Comparison of ENCODE assay signal across 6 cellular contexts in genomic region chr1:145886390-145886789, GRCh38. TPM values are rescaled to one million over a fixed set of nuclear protein-coding genes. Genes with fewer than 3 reads are reported as not detected.
DNase-seq lines count a peak whose midpoint lies in the region; ATAC-seq, FAIRE-seq and TF ChIP-seq lines count a peak whose summit lies in the region.

No MANE protein-coding gene starts in this region.

- H3K9me1 ChIP-seq in keratinocyte (ENCODE audit: control insufficient read depth, extremely low read depth, insufficient read depth, low read length), result no peaks in the 10 kb centered on the region

- H3K9ac ChIP-seq in SU-DHL-6 (ENCODE audit: low read length), result peak overlapping the region; percentile 24; the same call in 1 of the 2 replicates
- no peak overlapping the region for H3K9ac ChIP-seq in keratinocyte (ENCODE audit: control insufficient read depth, extremely low read depth, insufficient read depth, low read length)

- H3F3A ChIP-seq in SU-DHL-6 (ENCODE audit: insufficient read depth), result no peaks in the 10 kb centered on the region

- H3K4me2 ChIP-seq in A549, result peak overlapping the region; percentile 99
- H3K4me2 ChIP-seq in SU-DHL-6 (ENCODE audit: low read depth, low read length, poor library complexity, severe bottlenecking), result peak overlapping the region; percentile 77
- H3K4me2 ChIP-seq in keratinocyte (ENCODE audit: control insufficient read depth, extremely low read depth, insufficient read depth, low read depth, low read length), result peak overlapping the region; percentile 54

- no peak for FAIRE-seq in A549 (lab: Jason Lieb, UNC)
- no peak for FAIRE-seq in keratinocyte (lab: Jason Lieb, UNC)

- no peaks in the 10 kb centered on the region for H3K9me2 ChIP-seq in SU-DHL-6 (replicated peaks; ENCODE audit: insufficient read depth, low read length)

- peak overlapping the region in 1 of 2 experiments; percentile 26; a peak in 2 of 6 replicates for H3K27ac ChIP-seq in A549
- H3K27ac ChIP-seq in SU-DHL-6 (ENCODE audit: low read depth, low read length), result no peak overlapping the region
- no peak overlapping the region for H3K27ac ChIP-seq in keratinocyte (ENCODE audit: control insufficient read depth, insufficient read depth, low read length)

- CTCF ChIA-PET in A549 (lab: Yijun Ruan, JAX), result interaction anchor here (0.6 to 11.2 kb wide), 5 partner anchors 23 to 82 kb away, joined by 4 to 429 read pairs (median 4); partner anchors contain the start of genes ITGA10 and NUDT17

- H3K9me3 ChIP-seq in A549, result no peaks in the 10 kb centered on the region
- H3K9me3 ChIP-seq in SU-DHL-6 (ENCODE audit: insufficient read depth, low read length), result no peaks in the 10 kb centered on the region
- no peaks in the 10 kb centered on the region for H3K9me3 ChIP-seq in keratinocyte (ENCODE audit: control insufficient read depth, low read depth, low read length)

- H3K4me3 ChIP-seq in A549 (peak overlapping the region; percentile 60), SU-DHL-6 (ENCODE audit: insufficient read depth, low read length, poor library complexity, severe bottlenecking) (peak overlapping the region; percentile 83), keratinocyte (ENCODE audit: control insufficient read depth in 2 of 3, extremely low read depth in 1 of 3, insufficient read depth in 2 of 3, low read depth in 1 of 3, low read length in 3 of 3) (peak overlapping the region; percentile 19 to 76 (median 50))

- H4K20me1 ChIP-seq in SU-DHL-6 (ENCODE audit: low read depth, low read length) (no peaks in the 10 kb centered on the region), keratinocyte (ENCODE audit: control insufficient read depth, extremely low read depth, insufficient read depth, low read length) (no peaks in the 10 kb centered on the region)

- DNase-seq in A549 (ENCODE audit: low read depth in 1 of 2, low spot score in 1 of 2) (no peak), keratinocyte (ENCODE audit: low read depth, low spot score) (no peak), foreskin melanocyte (no peak), superior temporal gyrus (ENCODE audit: extremely low spot score) (no peak)

- no peak for TF ChIP-seq RAD21 in A549 (conservative IDR thresholded peaks at IDR 0.05 in 1 of 2, IDR thresholded peaks at IDR 0.05 in 1 of 2)

- H3K27me3 ChIP-seq in SU-DHL-6 (ENCODE audit: low read length), result no peaks in the 10 kb centered on the region
- no peaks in the 10 kb centered on the region for H3K27me3 ChIP-seq in keratinocyte (ENCODE audit: control insufficient read depth, extremely low read depth, insufficient read depth, low read length)

- POLR2A ChIA-PET in A549 (lab: Yijun Ruan, JAX), result interaction anchor here (1.2 kb wide), 1 partner anchor 40 kb away, joined by 8 read pairs; the partner anchor contains the start of gene NUDT17

- no peak for TF ChIP-seq POLR2A in A549 (IDR thresholded peaks at IDR 0.05; ENCODE audit: low read length)

- 0 out of 6 replicates have a peak, but pooled peaks have one; percentile 2 for ATAC-seq in A549
- ATAC-seq in GM18519 (IDR thresholded peaks at IDR 0.05; ENCODE audit: low FRiP score, unreplicated experiment), result no peak

- dilution Hi-C loops in keratinocyte (cut with MboI; ENCODE audit: extremely low pct_ligation_motif_present, low sequenced_read_pairs), result no loop called here

- no peaks in the 10 kb centered on the region for H3K79me2 ChIP-seq in SU-DHL-6 (ENCODE audit: insufficient read depth, low read length)
- no peaks in the 10 kb centered on the region for H3K79me2 ChIP-seq in keratinocyte (ENCODE audit: control insufficient read depth, insufficient read depth, low read length)

- H3K36me3 ChIP-seq in SU-DHL-6 (ENCODE audit: low read length) (no peaks in the 10 kb centered on the region), keratinocyte (ENCODE audit: control insufficient read depth in 2 of 2, extremely low read depth in 1 of 2, insufficient read depth in 2 of 2, low read length in 2 of 2) (no peaks in the 10 kb centered on the region)

- TF ChIP-seq EP300 in A549 (IDR thresholded peaks at IDR 0.05), result no peak

- peaks cover 28% of the 10 kb centered on the region for H3K4me1 ChIP-seq in A549
- peaks cover 16% of the 10 kb centered on the region for H3K4me1 ChIP-seq in keratinocyte (ENCODE audit: control insufficient read depth, extremely low read depth, insufficient read depth, low read length)

- TF ChIP-seq CTCF in A549 (IDR thresholded peaks at IDR 0.05), result no peak
- no peak for TF ChIP-seq CTCF in SU-DHL-6 (IDR thresholded peaks at IDR 0.05; ENCODE audit: insufficient read depth, low read length, poor library complexity, severe bottlenecking)
- TF ChIP-seq CTCF in keratinocyte (optimal IDR thresholded peaks at IDR 0.05 in 1 of 3, IDR thresholded peaks at IDR 0.05 in 1 of 3, conservative IDR thresholded peaks at IDR 0.05 in 1 of 3; ENCODE audit: extremely low read depth in 1 of 3, insufficient read depth in 2 of 3, low read length in 3 of 3), result no peak

- 56% methylated on average over 11 of the region's 11 CpGs for WGBS in A549 (ENCODE audit: missing lambda C conversion rate)

- H2AFZ ChIP-seq in SU-DHL-6 (ENCODE audit: low read depth, low read length, severe bottlenecking), result peak overlapping the region; percentile 97
- H2AFZ ChIP-seq in keratinocyte (ENCODE audit: control insufficient read depth, low read length), result peak overlapping the region; percentile 95

RNA-seq across cellular contexts. Expression of gene ANKRD35, which starts 0.7 kb away (rescaled TPM):
- polyA plus RNA-seq in A549 (2011; rRNA removed) (not detected in 2 replicates), A549 (2017; fragmentation: RNase III; extraction: RNeasy Plus Mini Kit Qiagen cat#74134 plus additional on column Dnase treatment) (not detected in 3 replicates), keratinocyte (0.08 to 1.3 TPM (median 0.46 TPM) in 3 replicates)
- not detected in 2 replicates for polyA plus RNA-seq in A549 (2012; cell fraction: cytosol; rRNA removed)
- polyA plus RNA-seq in A549 (2012; cell fraction: nucleus; rRNA removed), result not detected in 2 replicates
- polyA minus RNA-seq in A549 (2011; rRNA and poly(A)+ RNA removed), result not detected in 2 replicates
- polyA plus RNA-seq in keratinocyte (2011; ENCODE audit: low read depth), result 9.6 TPM
- 0.15 and 0.27 TPM in 2 replicates for polyA plus RNA-seq in keratinocyte (2011; cell fraction: cytosol; rRNA removed)
- 0.70 and 0.85 TPM in 2 replicates for polyA plus RNA-seq in keratinocyte (2011; cell fraction: nucleus; rRNA removed)
- polyA plus RNA-seq in keratinocyte (2012; ENCODE audit: low replicate concordance), result 0.13 and 8.2 TPM in 2 replicates
- polyA minus RNA-seq in keratinocyte, result 0.16 to 0.56 TPM in 2 of 3 replicates, not detected in the other
- not detected for polyA minus RNA-seq in keratinocyte (2011; cell fraction: cytosol; rRNA and poly(A)+ RNA removed)
- 0.21 and 0.62 TPM in 2 replicates for polyA minus RNA-seq in keratinocyte (2011; cell fraction: nucleus; rRNA and poly(A)+ RNA removed)

RNA-seq across cellular contexts. Expression of gene ITGA10, which starts 23.5 kb away (rescaled TPM):
- polyA plus RNA-seq in A549 (2011; rRNA removed), result 0.68 and 1.1 TPM in 2 replicates
- 0.17 and 0.19 TPM in 2 replicates for polyA plus RNA-seq in A549 (2012; cell fraction: cytosol; rRNA removed)
- polyA plus RNA-seq in A549 (2012; cell fraction: nucleus; rRNA removed), result 0.80 and 1.0 TPM in 2 replicates
- 0.62 to 1.2 TPM (median 1.1 TPM) in 3 replicates for polyA plus RNA-seq in A549 (2017; fragmentation: RNase III; extraction: RNeasy Plus Mini Kit Qiagen cat#74134 plus additional on column Dnase treatment)
- polyA minus RNA-seq in A549 (2011; rRNA and poly(A)+ RNA removed), result 0.58 and 1.1 TPM in 2 replicates
- 0.54 to 0.90 TPM (median 0.65 TPM) in 3 replicates for polyA plus RNA-seq in keratinocyte
- polyA plus RNA-seq in keratinocyte (2011; ENCODE audit: low read depth), result 0.44 TPM
- polyA plus RNA-seq in keratinocyte (2011; cell fraction: cytosol; rRNA removed), result 0.05 and 0.15 TPM in 2 replicates
- polyA plus RNA-seq in keratinocyte (2011; cell fraction: nucleus; rRNA removed), result 3.5 and 3.8 TPM in 2 replicates
- polyA plus RNA-seq in keratinocyte (2012; ENCODE audit: low replicate concordance), result 0.44 and 0.87 TPM in 2 replicates
- polyA minus RNA-seq in keratinocyte, result 0.33 to 0.53 TPM (median 0.45 TPM) in 3 replicates
- polyA minus RNA-seq in keratinocyte (2011; cell fraction: cytosol; rRNA and poly(A)+ RNA removed), result not detected
- polyA minus RNA-seq in keratinocyte (2011; cell fraction: nucleus; rRNA and poly(A)+ RNA removed), result 0.53 and 1.4 TPM in 2 replicates

RNA-seq across cellular contexts. Expression of gene PIAS3, which starts 27.5 kb away (rescaled TPM):
- polyA plus RNA-seq in A549 (2011; rRNA removed), result 15.5 and 25.4 TPM in 2 replicates
- 11.2 and 14.0 TPM in 2 replicates for polyA plus RNA-seq in A549 (2012; cell fraction: cytosol; rRNA removed)
- polyA plus RNA-seq in A549 (2012; cell fraction: nucleus; rRNA removed), result 29.4 and 40.2 TPM in 2 replicates
- polyA plus RNA-seq in A549 (2017; fragmentation: RNase III; extraction: RNeasy Plus Mini Kit Qiagen cat#74134 plus additional on column Dnase treatment), result 18.6 to 23.2 TPM (median 22.7 TPM) in 3 replicates
- polyA minus RNA-seq in A549 (2011; rRNA and poly(A)+ RNA removed), result 19.2 and 20.9 TPM in 2 replicates
- 26.9 to 29.7 TPM (median 27.6 TPM) in 3 replicates for polyA plus RNA-seq in keratinocyte
- 9.8 TPM for polyA plus RNA-seq in keratinocyte (2011; ENCODE audit: low read depth)
- polyA plus RNA-seq in keratinocyte (2011; cell fraction: cytosol; rRNA removed), result 29.2 and 31.6 TPM in 2 replicates
- 101 and 127 TPM in 2 replicates for polyA plus RNA-seq in keratinocyte (2011; cell fraction: nucleus; rRNA removed)
- polyA plus RNA-seq in keratinocyte (2012; ENCODE audit: low replicate concordance), result 37.8 and 39.6 TPM in 2 replicates
- polyA minus RNA-seq in keratinocyte, result 24.6 to 52.5 TPM (median 28.8 TPM) in 3 replicates
- 25.5 TPM for polyA minus RNA-seq in keratinocyte (2011; cell fraction: cytosol; rRNA and poly(A)+ RNA removed)
- 22.9 and 34.7 TPM in 2 replicates for polyA minus RNA-seq in keratinocyte (2011; cell fraction: nucleus; rRNA and poly(A)+ RNA removed)

RNA-seq across cellular contexts. Expression of gene PEX11B, which starts 32.1 kb away (rescaled TPM):
- polyA plus RNA-seq in A549 (2011; rRNA removed) (35.5 and 40.6 TPM in 2 replicates), A549 (2017; fragmentation: RNase III; extraction: RNeasy Plus Mini Kit Qiagen cat#74134 plus additional on column Dnase treatment) (13.9 to 15.2 TPM (median 14.2 TPM) in 3 replicates), keratinocyte (43.7 to 97.7 TPM (median 89.0 TPM) in 3 replicates)
- 12.4 and 13.7 TPM in 2 replicates for polyA plus RNA-seq in A549 (2012; cell fraction: cytosol; rRNA removed)
- polyA plus RNA-seq in A549 (2012; cell fraction: nucleus; rRNA removed), result 8.0 and 11.3 TPM in 2 replicates
- polyA minus RNA-seq in A549 (2011; rRNA and poly(A)+ RNA removed), result 15.0 and 15.8 TPM in 2 replicates
- polyA plus RNA-seq in keratinocyte (2011; ENCODE audit: low read depth), result 4.3 TPM
- 44.3 and 61.6 TPM in 2 replicates for polyA plus RNA-seq in keratinocyte (2011; cell fraction: cytosol; rRNA removed)
- polyA plus RNA-seq in keratinocyte (2011; cell fraction: nucleus; rRNA removed), result 45.9 and 49.3 TPM in 2 replicates
- polyA plus RNA-seq in keratinocyte (2012; ENCODE audit: low replicate concordance), result 24.2 and 33.7 TPM in 2 replicates
- 38.9 to 50.0 TPM (median 47.9 TPM) in 3 replicates for polyA minus RNA-seq in keratinocyte
- polyA minus RNA-seq in keratinocyte (2011; cell fraction: cytosol; rRNA and poly(A)+ RNA removed), result 29.9 TPM
- 13.9 and 16.0 TPM in 2 replicates for polyA minus RNA-seq in keratinocyte (2011; cell fraction: nucleus; rRNA and poly(A)+ RNA removed)

RNA-seq across cellular contexts. Expression of gene RBM8A, which starts 40.9 kb away (rescaled TPM):
- polyA plus RNA-seq in A549 (2011; rRNA removed), result 152 and 281 TPM in 2 replicates
- 135 and 262 TPM in 2 replicates for polyA plus RNA-seq in A549 (2012; cell fraction: cytosol; rRNA removed)
- 59.1 and 116 TPM in 2 replicates for polyA plus RNA-seq in A549 (2012; cell fraction: nucleus; rRNA removed)
- 240 to 278 TPM (median 245 TPM) in 3 replicates for polyA plus RNA-seq in A549 (2017; fragmentation: RNase III; extraction: RNeasy Plus Mini Kit Qiagen cat#74134 plus additional on column Dnase treatment)
- polyA minus RNA-seq in A549 (2011; rRNA and poly(A)+ RNA removed), result 53.0 and 54.2 TPM in 2 replicates
- polyA plus RNA-seq in keratinocyte, result 111 to 209 TPM (median 194 TPM) in 3 replicates
- polyA plus RNA-seq in keratinocyte (2011; ENCODE audit: low read depth), result 280 TPM
- polyA plus RNA-seq in keratinocyte (2011; cell fraction: cytosol; rRNA removed), result 143 and 166 TPM in 2 replicates
- 84.1 and 141 TPM in 2 replicates for polyA plus RNA-seq in keratinocyte (2011; cell fraction: nucleus; rRNA removed)
- 168 and 229 TPM in 2 replicates for polyA plus RNA-seq in keratinocyte (2012; ENCODE audit: low replicate concordance)
- polyA minus RNA-seq in keratinocyte, result 15.1 to 80.3 TPM (median 34.1 TPM) in 3 replicates
- polyA minus RNA-seq in keratinocyte (2011; cell fraction: cytosol; rRNA and poly(A)+ RNA removed), result 63.5 TPM
- polyA minus RNA-seq in keratinocyte (2011; cell fraction: nucleus; rRNA and poly(A)+ RNA removed), result 9.0 and 29.2 TPM in 2 replicates
